ENCODE assay signal across 8 cellular contexts in the genomic region with DNA sequence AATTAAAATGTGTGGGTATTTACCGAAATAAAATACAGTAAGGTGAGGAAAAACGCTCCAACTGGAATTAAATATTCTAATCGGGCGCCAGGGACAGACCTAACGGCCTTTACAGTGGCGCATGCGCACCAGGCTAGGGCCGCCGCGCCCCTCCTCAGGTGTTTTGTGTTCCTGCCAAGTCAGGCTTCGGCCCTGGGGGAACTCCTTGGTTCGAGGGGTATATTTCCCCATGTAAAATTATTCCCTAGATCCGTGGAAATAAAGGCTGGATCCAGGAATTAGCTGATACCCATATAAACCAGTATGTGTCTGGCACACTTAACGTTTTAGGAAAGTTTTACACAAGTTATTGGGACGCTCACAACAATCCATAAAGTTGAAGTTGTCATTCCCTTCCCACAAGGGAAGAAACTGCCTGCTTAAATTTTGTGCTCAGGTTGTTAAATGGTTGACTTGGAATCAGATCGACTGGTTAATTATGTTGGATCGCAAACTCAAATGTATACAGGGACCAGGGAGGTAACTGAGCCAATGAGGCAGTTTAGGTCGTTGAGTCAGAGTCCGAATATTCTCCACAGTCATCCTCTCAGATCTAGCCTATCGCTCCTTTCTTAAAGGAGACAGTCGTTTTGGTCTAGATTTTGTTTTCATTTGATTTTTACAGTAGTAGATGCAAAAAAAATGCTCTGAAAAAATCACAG. TPM values are rescaled to one million over a fixed set of nuclear protein-coding genes. Genes with fewer than 3 reads are reported as not detected.
DNase-seq lines count a peak whose midpoint lies in the region; ATAC-seq, FAIRE-seq and TF ChIP-seq lines count a peak whose summit lies in the region.

No MANE protein-coding gene starts in this region.

- DNase-seq in GM10248 (ENCODE audit: extremely low spot score) (peak; percentile 87), HTR-8/SVneo (ENCODE audit: insufficient read length, low spot score) (peak; percentile 80), NOMO-1 treated with DMSO at 0.1 percent for 48 hours (lab: John Stamatoyannopoulos, UW; ENCODE audit: unreplicated experiment) (peak; percentile 59), endodermal cell (peak; percentile 93)
- peak; percentile 80 for DNase-seq in activated CD8-positive, alpha-beta memory T cell treated with anti-CD3 and anti-CD28 coated beads, Interleukin-2, amount 50 U/mL, for 4 hours
- peak; percentile 58 for DNase-seq in stimulated activated CD8-positive, alpha-beta memory T cell treated with anti-CD3 and anti-CD28 coated beads, Interleukin-12 subunit alpha, Interleukin-12 subunit beta, amount 100 ng/mL, for 4 hours (ENCODE audit: low read depth)

- no peaks in the 10 kb centered on the region for H3K27me3 Mint-ChIP-seq in endodermal cell (ENCODE audit: insufficient read depth)

- H3K36me3 ChIP-seq in endodermal cell (ENCODE audit: control insufficient read depth, insufficient read depth, low read length) (peaks cover 17% of the 10 kb centered on the region), mesodermal cell (ENCODE audit: control insufficient read depth, insufficient read depth, low read length) (peaks cover 26% of the 10 kb centered on the region)

- H3K4me3 ChIP-seq in endodermal cell (ENCODE audit: low read length) (peak overlapping the region; percentile 90), mesodermal cell (ENCODE audit: extremely low read depth, insufficient read depth, low read length, poor library complexity, severe bottlenecking) (peak overlapping the region; percentile 88)

- CTCF ChIA-PET in GM10248 (lab: Yijun Ruan, JAX): interaction anchor here (0.7 to 1.0 kb wide), 2 partner anchors 12 to 27 kb away, joined by 3 to 5 read pairs; no protein-coding TSS in a partner anchor

- H3K27me3 ChIP-seq in endodermal cell (ENCODE audit: control insufficient read depth, insufficient read depth, low read length, poor library complexity, severe bottlenecking): no peaks in the 10 kb centered on the region

- H3K4me1 Mint-ChIP-seq in endodermal cell: peaks cover 12% of the 10 kb centered on the region

- no peak for TF ChIP-seq CTCF in GM10248 (IDR thresholded peaks at IDR 0.05; ENCODE audit: control extremely low read depth, extremely low read depth, low read depth, missing control alignments)
- no peak for TF ChIP-seq CTCF in endodermal cell (conservative IDR thresholded peaks at IDR 0.05)

- H3K4me1 ChIP-seq in endodermal cell (ENCODE audit: control insufficient read depth, insufficient read depth, low read length) (no peaks in the 10 kb centered on the region), mesodermal cell (ENCODE audit: control insufficient read depth, insufficient read depth, low read length, poor library complexity, severe bottlenecking) (no peaks in the 10 kb centered on the region)

- H3K9ac ChIP-seq in endodermal cell (ENCODE audit: extremely low read depth, low read length, poor library complexity, severe bottlenecking): peak overlapping the region; percentile 97

- peak overlapping the region; percentile 100 for H3K27ac Mint-ChIP-seq in endodermal cell

- WGBS in endodermal cell (ENCODE audit: insufficient coverage in 1 of 2, insufficient read length in 1 of 2), 2 experiments: 11 to 28% methylated on average over 16 to 21 of the region's 21 CpGs
- 23% methylated on average over 15 to 18 of the region's 21 CpGs for WGBS in mesodermal cell (ENCODE audit: insufficient coverage in 2 of 2), 2 experiments

- POLR2A ChIA-PET in GM10248 (lab: Yijun Ruan, JAX): no interaction called here

- no peaks in the 10 kb centered on the region for H3K9me3 ChIP-seq in endodermal cell (ENCODE audit: control insufficient read depth, low read length)
- H3K9me3 ChIP-seq in mesodermal cell (ENCODE audit: control insufficient read depth, low read length): no peaks in the 10 kb centered on the region

- FAIRE-seq in HTR-8/SVneo (lab: Jason Lieb, UNC): no peak

- ATAC-seq in GM21360 (IDR thresholded peaks at IDR 0.05; ENCODE audit: unreplicated experiment): no peak

- H3K4me3 Mint-ChIP-seq in endodermal cell: peak overlapping the region; percentile 98

- peaks cover 22% of the 10 kb centered on the region for H3K36me3 Mint-ChIP-seq in endodermal cell (ENCODE audit: low read depth)

- peaks cover 2% of the 10 kb centered on the region for H3K9me3 Mint-ChIP-seq in endodermal cell

- H3K27ac ChIP-seq in endodermal cell (ENCODE audit: low read depth, low read length) (peak overlapping the region; percentile 100), mesodermal cell (ENCODE audit: low read depth, low read length, severe bottlenecking) (peak overlapping the region; percentile 98)

RNA-seq across cellular contexts. Expression of a gene that starts 0.6 kb away (rescaled TPM):
- 100 to 1,000 TPM in 1 of 2 donors, 10 to 100 TPM in 1; 86.0 to 100 TPM for total RNA-seq in endodermal cell
- polyA plus RNA-seq in endodermal cell (2013, experiment 1 of 2): 60.2 TPM
- 66.0 TPM for polyA plus RNA-seq in endodermal cell (2013, experiment 2 of 2)
- polyA plus RNA-seq in mesodermal cell (2013, experiment 1 of 2): 42.8 TPM
- 40.8 TPM for polyA plus RNA-seq in mesodermal cell (2013, experiment 2 of 2)

RNA-seq across cellular contexts. Expression of a gene that starts 46.0 kb away (rescaled TPM):
- 100 to 1,000 TPM; 218 to 227 TPM for total RNA-seq in endodermal cell
- 289 TPM for polyA plus RNA-seq in endodermal cell (2013, experiment 1 of 2)
- polyA plus RNA-seq in endodermal cell (2013, experiment 2 of 2): 289 TPM
- polyA plus RNA-seq in mesodermal cell (2013, experiment 1 of 2): 420 TPM
- polyA plus RNA-seq in mesodermal cell (2013, experiment 2 of 2): 471 TPM
